ENCODE assay signal across 8 cellular contexts in genomic region chr15:51846463-51847230, GRCh38. TPM values are rescaled to one million over a fixed set of nuclear protein-coding genes. Genes with fewer than 3 reads are reported as not detected.
DNase-seq lines count a peak whose midpoint lies in the region; TF ChIP-seq lines count a peak whose summit lies in the region.

No MANE protein-coding gene starts in this region.

- no peak overlapping the region for H3K27ac ChIP-seq in MM.1S (ENCODE audit: low read length)
- no peak overlapping the region for H3K27ac ChIP-seq in endodermal cell (ENCODE audit: low read depth, low read length)

- peaks cover 5% of the 10 kb centered on the region; the same call in 1 of the 2 replicates for H4K20me1 ChIP-seq in MM.1S (ENCODE audit: insufficient read depth, low read length)

- no peak overlapping the region for H3K27ac Mint-ChIP-seq in endodermal cell

- no peaks in the 10 kb centered on the region for H3K9me3 Mint-ChIP-seq in endodermal cell

- H3K4me1 ChIP-seq in adipocyte (ENCODE audit: control insufficient read depth, insufficient read depth, low read length) = peaks cover 47% of the 10 kb centered on the region
- peaks cover 14% of the 10 kb centered on the region for H3K4me1 ChIP-seq in MM.1S (ENCODE audit: low read length)
- H3K4me1 ChIP-seq in endodermal cell (ENCODE audit: control insufficient read depth, insufficient read depth, low read length) = peaks cover 11% of the 10 kb centered on the region

- H3K4me1 Mint-ChIP-seq in endodermal cell = peaks cover 35% of the 10 kb centered on the region

- H3K4me2 ChIP-seq in MM.1S (ENCODE audit: low read depth, low read length) = no peak overlapping the region

- TF ChIP-seq CTCF in MM.1S (IDR thresholded peaks at IDR 0.05; ENCODE audit: low read length) (no peak), endodermal cell (conservative IDR thresholded peaks at IDR 0.05) (no peak), GM20000 (IDR thresholded peaks at IDR 0.05; ENCODE audit: extremely low read depth, missing control alignments) (no peak)

- H3K4me3 Mint-ChIP-seq in endodermal cell = no peak overlapping the region

- no peak overlapping the region for H3K9ac ChIP-seq in adipocyte (ENCODE audit: low read length)
- H3K9ac ChIP-seq in MM.1S (ENCODE audit: low read length) = no peak overlapping the region
- no peak overlapping the region for H3K9ac ChIP-seq in endodermal cell (ENCODE audit: extremely low read depth, low read length, poor library complexity, severe bottlenecking)

- no peaks in the 10 kb centered on the region for H3K9me3 ChIP-seq in adipocyte (ENCODE audit: control insufficient read depth, low read length)
- no peaks in the 10 kb centered on the region for H3K9me3 ChIP-seq in MM.1S (replicated peaks; ENCODE audit: insufficient read depth, low read length)
- H3K9me3 ChIP-seq in endodermal cell (ENCODE audit: control insufficient read depth, low read length) = no peaks in the 10 kb centered on the region

- H3K4me3 ChIP-seq in adipocyte (ENCODE audit: low read length) (peak overlapping the region; percentile 67), MM.1S (ENCODE audit: low read length) (no peak overlapping the region), endodermal cell (ENCODE audit: low read length) (no peak overlapping the region)

- H3K79me2 ChIP-seq in MM.1S (ENCODE audit: low read length) = peaks cover 100% of the 10 kb centered on the region

- WGBS in endodermal cell (ENCODE audit: insufficient coverage in 1 of 2, insufficient read length in 1 of 2), 2 experiments = 86% methylated on average over 3 of the region's 3 CpGs; no CpG with 5 or more reads in 1 of the 2 experiments

- no peaks in the 10 kb centered on the region for H3K27me3 Mint-ChIP-seq in endodermal cell (ENCODE audit: insufficient read depth)

- no peaks in the 10 kb centered on the region for H3F3A ChIP-seq in MM.1S (ENCODE audit: insufficient read depth, low read length)

- H3K36me3 Mint-ChIP-seq in endodermal cell (ENCODE audit: low read depth) = no peaks in the 10 kb centered on the region

- H3K27me3 ChIP-seq in adipocyte (replicated peaks; ENCODE audit: control insufficient read depth, insufficient read depth, low read length) = no peaks in the 10 kb centered on the region
- no peaks in the 10 kb centered on the region for H3K27me3 ChIP-seq in MM.1S (replicated peaks; ENCODE audit: insufficient read depth, low read length)
- no peaks in the 10 kb centered on the region for H3K27me3 ChIP-seq in endodermal cell (ENCODE audit: control insufficient read depth, insufficient read depth, low read length, poor library complexity, severe bottlenecking)

- H2AFZ ChIP-seq in MM.1S (ENCODE audit: low read length) = no peak overlapping the region

- DNase-seq in stimulated activated CD4-positive, alpha-beta T cell treated with anti-CD3 and anti-CD28 coated beads, Interleukin-15, amount 100 ng/mL, for 24 hours = peak; percentile 9
- DNase-seq in stimulated activated CD4-positive, alpha-beta T cell treated with anti-CD3 and anti-CD28 coated beads, Interleukin-1b, Interleukin-23, amount 100 ng/mL, for 48 hours = no peak
- peak; percentile 76 for DNase-seq in adipocyte (ENCODE audit: low read depth)
- peak; percentile 49 for DNase-seq in kidney glomerular epithelial cell (lab: John Stamatoyannopoulos, UW)
- no peak for DNase-seq in MM.1S
- DNase-seq in endodermal cell = no peak
- no peak for DNase-seq in NCI-H1694 treated with DMSO at 0.1 percent for 48 hours (lab: John Stamatoyannopoulos, UW)
- DNase-seq in GM20000 (ENCODE audit: low spot score) = no peak

- H3K36me3 ChIP-seq in adipocyte (ENCODE audit: control insufficient read depth, insufficient read depth, low read length, severe bottlenecking) (no peaks in the 10 kb centered on the region), MM.1S (replicated peaks; ENCODE audit: insufficient read depth, low read length) (no peaks in the 10 kb centered on the region), endodermal cell (ENCODE audit: control insufficient read depth, insufficient read depth, low read length) (no peaks in the 10 kb centered on the region)

- H3K9me2 ChIP-seq in MM.1S (replicated peaks; ENCODE audit: insufficient read depth, low read length) = no peaks in the 10 kb centered on the region

RNA-seq across cellular contexts. Expression of gene TMOD3, which starts 17.2 kb away (rescaled TPM):
- total RNA-seq in endodermal cell = 10 to 100 TPM; 39.6 to 44.4 TPM
- polyA plus RNA-seq in endodermal cell (2013, experiment 1 of 2) = 20.6 TPM
- polyA plus RNA-seq in endodermal cell (2013, experiment 2 of 2) = 21.4 TPM

Comparison
In these comparisons a context has a peak if more than half of its experiments do, and no peak if none do; other contexts are left out.
1. DNase-seq: peak in stimulated activated CD4-positive, alpha-beta T cell treated with anti-CD3 and anti-CD28 coated beads, Interleukin-15, amount 100 ng/mL, for 24 hours (single experiment), adipocyte (single experiment) and kidney glomerular epithelial cell (single experiment); none in stimulated activated CD4-positive, alpha-beta T cell treated with anti-CD3 and anti-CD28 coated beads, Interleukin-1b, Interleukin-23, amount 100 ng/mL, for 48 hours (single experiment), MM.1S (single experiment), endodermal cell (single experiment), NCI-H1694 treated with DMSO at 0.1 percent for 48 hours (single experiment) and GM20000 (single experiment).